ENCODE assay signal across 8 cellular contexts in genomic region chr16:3305109-3306068, GRCh38. TPM values are rescaled to one million over a fixed set of nuclear protein-coding genes. Genes with fewer than 3 reads are reported as not detected.
A peak's percentile ranks its signal among the peaks of the same experiment; 100 is the strongest.
DNase-seq lines count a peak whose midpoint lies in the region; ATAC-seq and TF ChIP-seq lines count a peak whose summit lies in the region.

Gene TIGD7, minus strand, starts transcription at chr16:3305430. Its CDS starts 4,816 bp downstream, at chr16:3300614.
Gene ZNF75A, plus strand, starts transcription at chr16:3305497. Its CDS starts 2,932 bp downstream, at chr16:3308429.

- H3K4me3 ChIP-seq in ACC112 (ENCODE audit: low read depth, low read length) (peak within 1 kb of the TSS; percentile 86), kidney epithelial cell (ENCODE audit: low read depth, low read length) (peak within 1 kb of the TSS; percentile 63)

- DNase-seq in NCI-H226, result peak; percentile 78
- DNase-seq in activated CD4-positive, CD25-positive, alpha-beta regulatory T cell treated with anti-CD3 and anti-CD28 coated beads, Interleukin-2, amount 50 U/mL, for 72 hours, result peak; percentile 85
- DNase-seq in cerebellar cortex (ENCODE audit: low spot score), result peak; percentile 97
- peak; percentile 53 for DNase-seq in kidney epithelial cell (ENCODE audit: low read depth)
- peak; percentile 62 to 63 for DNase-seq in stimulated activated CD4-positive, alpha-beta T cell treated with anti-CD3 and anti-CD28 coated beads, Interleukin-15, amount 100 ng/mL, for 1 hour (ENCODE audit: low read depth in 1 of 2, low spot score in 1 of 2)

- no peaks in the 10 kb centered on the region for H3K4me1 ChIP-seq in ACC112 (ENCODE audit: control insufficient read depth, insufficient read depth, low read length, unreplicated experiment)

- H3K27me3 ChIP-seq in ACC112 (ENCODE audit: insufficient read depth, low read length) (no peaks in the 10 kb centered on the region), kidney epithelial cell (ENCODE audit: control insufficient read depth, insufficient read depth, low read length) (no peaks in the 10 kb centered on the region)

- H2AFZ ChIP-seq in ACC112 (ENCODE audit: low read length, unreplicated experiment), result peak within 1 kb of the TSS; percentile 94

- peak within 1 kb of the TSS; percentile 90 for H3K27ac ChIP-seq in ACC112 (ENCODE audit: low read depth, low read length)

- peaks cover 50% of the 10 kb centered on the region for H3K79me2 ChIP-seq in ACC112 (ENCODE audit: control insufficient read depth, insufficient read depth, low read length, unreplicated experiment)

- ATAC-seq in GM18861 (IDR thresholded peaks at IDR 0.05; ENCODE audit: unreplicated experiment), result peak; percentile 85
- peak; percentile 95 for ATAC-seq in HG03095 (IDR thresholded peaks at IDR 0.05; ENCODE audit: unreplicated experiment)

- H3K36me3 ChIP-seq in ACC112 (ENCODE audit: insufficient read depth, low read length) (peaks cover 73% of the 10 kb centered on the region), kidney epithelial cell (ENCODE audit: control insufficient read depth, insufficient read depth, low read length) (no peaks in the 10 kb centered on the region)

- no peak for TF ChIP-seq CTCF in kidney epithelial cell (IDR thresholded peaks at IDR 0.05; ENCODE audit: insufficient read depth, low read length, poor library complexity, severe bottlenecking)

RNA-seq across cellular contexts. Expression of gene TIGD7, which starts in this region (rescaled TPM):
- total RNA-seq in kidney epithelial cell, result 3.1 and 3.4 TPM in 2 replicates

RNA-seq across cellular contexts. Expression of gene ZNF75A, which starts in this region (rescaled TPM):
- total RNA-seq in kidney epithelial cell, result 17.8 and 19.5 TPM in 2 replicates

Comparison
In these comparisons a context has a peak if more than half of its experiments do, and no peak if none do; other contexts are left out.
1. Peak in every context shown above with its lines: DNase-seq, ATAC-seq, H3K4me3 ChIP-seq and H3K27ac ChIP-seq.